Comparison of ENCODE assay signal across 8 cellular contexts in genomic region chr6:136593748-136594490, GRCh38. TPM values are rescaled to one million over a fixed set of nuclear protein-coding genes. Genes with fewer than 3 reads are reported as not detected.
DNase-seq lines count a peak whose midpoint lies in the region; ATAC-seq and TF ChIP-seq lines count a peak whose summit lies in the region.

No MANE protein-coding gene starts in this region.

- intact Hi-C loops in psoas muscle (cut with DNase I): no loop called here

- H3K4me1 ChIP-seq in esophagus (ENCODE audit: control insufficient read depth in 2 of 2, insufficient read depth in 2 of 2, low read length in 1 of 2) (no peaks in the 10 kb centered on the region), psoas muscle (peaks cover 14% of the 10 kb centered on the region)

- peak overlapping the region; percentile 11 to 33 for H3K27ac ChIP-seq in esophagus (ENCODE audit: low read depth in 2 of 2, low read length in 1 of 2)
- H3K27ac ChIP-seq in psoas muscle: peak overlapping the region; percentile 27
- H3K27ac ChIP-seq in WERI-Rb-1: no peak overlapping the region

- H3K36me3 ChIP-seq in esophagus (ENCODE audit: control insufficient read depth in 2 of 2, insufficient read depth in 2 of 2, low read length in 1 of 2) (peaks cover 4 to 6% of the 10 kb centered on the region in 2 donors), psoas muscle (ENCODE audit: insufficient read depth in 1 of 2, low read depth in 1 of 2) (peaks cover 0 to 30% of the 10 kb centered on the region in 2 donors), WERI-Rb-1 (peaks cover 3% of the 10 kb centered on the region)

- DNase-seq in ELR (ENCODE audit: low read depth) (peak; percentile 99), T-helper 22 cell (ENCODE audit: low read depth) (peak; percentile 11), psoas muscle (no peak), WERI-Rb-1 (no peak), T-helper 9 cell (no peak)

- no peak for TF ChIP-seq CTCF in psoas muscle (IDR thresholded peaks at IDR 0.05)
- TF ChIP-seq CTCF in WERI-Rb-1 (IDR thresholded peaks at IDR 0.05; ENCODE audit: low read depth, low read length): no peak

- no peak overlapping the region for H3K4me3 ChIP-seq in esophagus (ENCODE audit: low read depth in 1 of 2, low read length in 2 of 2)
- H3K4me3 ChIP-seq in psoas muscle: no peak overlapping the region
- no peak overlapping the region for H3K4me3 ChIP-seq in WERI-Rb-1 (ENCODE audit: low read depth, low read length)

- WGBS in esophagus, 2 donors: 57 to 59% methylated on average over 6 of the region's 6 CpGs
- WGBS in psoas muscle, 3 donors: 72 to 77% (median 76%) methylated on average over 6 of the region's 6 CpGs

- H3K27me3 ChIP-seq in esophagus (ENCODE audit: control insufficient read depth in 1 of 2, insufficient read depth in 2 of 2, low read length in 2 of 2): no peaks in the 10 kb centered on the region
- H3K27me3 ChIP-seq in psoas muscle (ENCODE audit: insufficient read depth in 3 of 3, low read length in 2 of 3): no peaks in the 10 kb centered on the region
- H3K27me3 ChIP-seq in WERI-Rb-1 (ENCODE audit: insufficient read depth, low read depth, severe bottlenecking): no peaks in the 10 kb centered on the region

- ATAC-seq in GM19467 (IDR thresholded peaks at IDR 0.05; ENCODE audit: unreplicated experiment) (peak; percentile 93), HG03520 (IDR thresholded peaks at IDR 0.05; ENCODE audit: unreplicated experiment) (peak; percentile 97), psoas muscle (peak; percentile 15 to 71 (median 54))

- H3K9me3 ChIP-seq in esophagus (ENCODE audit: control insufficient read depth in 2 of 2, insufficient read depth in 1 of 2, low read depth in 1 of 2, low read length in 1 of 2) (peaks cover 0 to 2% of the 10 kb centered on the region in 2 donors), psoas muscle (no peaks in the 10 kb centered on the region), WERI-Rb-1 (ENCODE audit: severe bottlenecking) (no peaks in the 10 kb centered on the region)

RNA-seq across cellular contexts. Expression of gene MAP7, which starts 43.7 kb away (rescaled TPM):
- polyA plus RNA-seq in esophagus (10 to 100 TPM; 13.4 to 15.1 TPM), psoas muscle (under 1 TPM; 0.10 to 0.20 (median 0.10) TPM)
- under 1 TPM; 0.32 to 0.94 (median 0.62) TPM for total RNA-seq in psoas muscle

Comparison
In these comparisons a context has a peak if more than half of its experiments do, and no peak if none do; other contexts are left out.
1. DNase-seq: peak in ELR (single experiment) and T-helper 22 cell (single experiment); none in psoas muscle (0 of 2), WERI-Rb-1 (single experiment) and T-helper 9 cell (single experiment).
2. RNA of gene MAP7, which starts 43.7 kb away (polyA plus RNA-seq): 13.4 to 15.1 TPM in esophagus; 0.10 to 0.20 TPM in psoas muscle; every median in the first group is over 10 times any median in the second.
3. Peak in every context shown above with its lines, with median percentiles within 50 percentile points of each other: ATAC-seq.